Comparison of ENCODE assay signal across 24 cellular contexts in the genomic region with DNA sequence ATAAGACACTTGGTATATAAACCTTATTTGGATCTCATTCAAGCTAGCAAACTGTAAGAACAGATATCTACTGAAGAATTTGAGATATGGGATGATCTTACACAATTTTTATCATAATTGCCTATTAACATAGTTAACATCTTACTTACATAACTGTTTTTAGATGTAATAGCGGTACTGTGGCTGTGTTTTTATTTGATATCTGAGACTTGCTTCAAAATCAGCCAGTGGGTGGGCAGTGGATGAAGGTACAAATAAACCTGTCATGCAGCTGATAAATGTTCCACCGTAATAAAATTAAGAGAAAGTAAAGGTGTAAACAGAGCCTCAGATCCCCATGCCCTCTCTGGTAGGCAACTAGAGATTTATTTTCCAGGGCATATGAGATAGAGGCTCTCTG. TPM values are rescaled to one million over a fixed set of nuclear protein-coding genes. Genes with fewer than 3 reads are reported as not detected.
DNase-seq lines count a peak whose midpoint lies in the region; ATAC-seq and TF ChIP-seq lines count a peak whose summit lies in the region.
"Had no signal": no experiment of that assay in that cellular context is flagged by ENCODE, and none has a peak within 500 bp of the region (broad histone marks: within the 10 kb centered on the region; RNA-seq: fewer than 3 reads in every experiment).

No MANE protein-coding gene starts in this region.

- H3K4me3 ChIP-seq in HUES64 (ENCODE audit: low read length) (no peak overlapping the region), coronary artery (no peak overlapping the region)
- H3K4me3 ChIP-seq: HAP-1, K562 had no signal

- H3K4me1 Mint-ChIP-seq in natural killer cell treated with Interleukin-12 subunit alpha and Interleukin-12 subunit beta and Interleukin-15 and Interleukin-18, amount 100 ng/mL, for 72 hours (ENCODE audit: low read depth in 2 of 2) = peaks cover 4 to 7% of the 10 kb centered on the region in 2 donors
- peaks cover 8% of the 10 kb centered on the region for H3K4me1 Mint-ChIP-seq in activated CD8-positive, alpha-beta T cell treated with anti-CD3 and anti-CD28 coated beads, Interleukin-2, amount 10 ng/mL, durations not matched to agents 7 days and 5 days (ENCODE audit: low read depth)
- H3K4me1 Mint-ChIP-seq in stimulated activated effector memory CD8-positive, alpha-beta T cell treated with anti-CD3 and anti-CD28 coated beads, Interleukin-12 subunit alpha, Interleukin-12 subunit beta, amount 100 ng/mL, for 72 hours = peaks cover 7% of the 10 kb centered on the region

- H3K27me3 Mint-ChIP-seq in natural killer cell treated with Interleukin-12 subunit alpha and Interleukin-12 subunit beta and Interleukin-15 and Interleukin-18, amount 100 ng/mL, for 72 hours = no peaks in the 10 kb centered on the region
- no peaks in the 10 kb centered on the region for H3K27me3 Mint-ChIP-seq in activated CD8-positive, alpha-beta T cell treated with anti-CD3 and anti-CD28 coated beads, Interleukin-2, amount 10 ng/mL, durations not matched to agents 7 days and 5 days (ENCODE audit: low read depth)
- H3K27me3 Mint-ChIP-seq: CD4-positive, alpha-beta memory T cell had no signal

- no peaks in the 10 kb centered on the region for H3K9me3 ChIP-seq in HUES64 (ENCODE audit: insufficient read depth, low read depth, low read length)
- H3K9me3 ChIP-seq: HAP-1 had no signal

- no peaks in the 10 kb centered on the region for H3K27me3 ChIP-seq in HUES64 (ENCODE audit: insufficient read depth, low read length)

- ATAC-seq in natural killer cell treated with Interleukin-12 subunit alpha and Interleukin-12 subunit beta and Interleukin-15 and Interleukin-18, amount 100 ng/mL, for 72 hours = no peak
- no peak for ATAC-seq in activated CD8-positive, alpha-beta T cell treated with anti-CD3 and anti-CD28 coated beads, Interleukin-2, amount 10 ng/mL, durations not matched to agents 7 days and 5 days
- no peak for ATAC-seq in GM19324 (IDR thresholded peaks at IDR 0.05; ENCODE audit: low FRiP score, unreplicated experiment)
- ATAC-seq in stimulated activated effector memory CD8-positive, alpha-beta T cell treated with anti-CD3 and anti-CD28 coated beads, Interleukin-12 subunit alpha, Interleukin-12 subunit beta, amount 100 ng/mL, for 72 hours = no peak
- ATAC-seq: K562, Panc1 had no signal

- H3K27ac Mint-ChIP-seq in natural killer cell treated with Interleukin-12 subunit alpha and Interleukin-12 subunit beta and Interleukin-15 and Interleukin-18, amount 100 ng/mL, for 72 hours = no peak overlapping the region
- no peak overlapping the region for H3K27ac Mint-ChIP-seq in activated CD8-positive, alpha-beta T cell treated with anti-CD3 and anti-CD28 coated beads, Interleukin-2, amount 10 ng/mL, durations not matched to agents 7 days and 5 days
- no peak overlapping the region for H3K27ac Mint-ChIP-seq in stimulated activated effector memory CD8-positive, alpha-beta T cell treated with anti-CD3 and anti-CD28 coated beads, Interleukin-12 subunit alpha, Interleukin-12 subunit beta, amount 100 ng/mL, for 72 hours
- H3K27ac Mint-ChIP-seq: CD4-positive, alpha-beta memory T cell had no signal

- no peak overlapping the region for H3K9ac ChIP-seq in HUES64 (ENCODE audit: low read depth, low read length)

- H3K36me3 ChIP-seq in HUES64 (ENCODE audit: insufficient read depth, low read length) = 0 out of 2 replicates have a peak, but pooled peaks cover 4% of the 10 kb centered on the region

- no peak for TF ChIP-seq CTCF in coronary artery (IDR thresholded peaks at IDR 0.05)

- H3K36me3 Mint-ChIP-seq in natural killer cell treated with Interleukin-12 subunit alpha and Interleukin-12 subunit beta and Interleukin-15 and Interleukin-18, amount 100 ng/mL, for 72 hours = no peaks in the 10 kb centered on the region
- peaks cover 41% of the 10 kb centered on the region for H3K36me3 Mint-ChIP-seq in activated CD8-positive, alpha-beta T cell treated with anti-CD3 and anti-CD28 coated beads, Interleukin-2, amount 10 ng/mL, durations not matched to agents 7 days and 5 days (ENCODE audit: low read depth)
- H3K36me3 Mint-ChIP-seq in stimulated activated effector memory CD8-positive, alpha-beta T cell treated with anti-CD3 and anti-CD28 coated beads, Interleukin-12 subunit alpha, Interleukin-12 subunit beta, amount 100 ng/mL, for 72 hours = peaks cover 5% of the 10 kb centered on the region
- H3K36me3 Mint-ChIP-seq: CD4-positive, alpha-beta memory T cell had no signal

- DNase-seq in amniotic epithelial cell (ENCODE audit: low read depth) = peak; percentile 41
- DNase-seq in natural killer cell treated with Interleukin-12 subunit alpha and Interleukin-12 subunit beta and Interleukin-15 and Interleukin-18, amount 100 ng/mL, for 72 hours (ENCODE audit: low spot score) = no peak
- DNase-seq in activated CD8-positive, alpha-beta T cell treated with anti-CD3 and anti-CD28 coated beads, Interleukin-2, amount 10 ng/mL, durations not matched to agents 7 days and 5 days = no peak
- DNase-seq in coronary artery (ENCODE audit: low spot score) = no peak
- DNase-seq in stimulated activated effector memory CD8-positive, alpha-beta T cell treated with anti-CD3 and anti-CD28 coated beads, Interleukin-12 subunit alpha, Interleukin-12 subunit beta, amount 100 ng/mL, for 72 hours (ENCODE audit: low spot score in 2 of 2) = no peak
- DNase-seq: C1 segment of cervical spinal cord; CD4-positive, alpha-beta memory T cell; COR-L47; DMS53; GOT3; MV-4-11; NCI-H1105; NCI-H2029; NCI-H446; NCI-H524 treated with DMSO at 0.1 percent for 48 hours; NCI-H82; SHP77 had no signal

- WGBS in HUES64 = 96% methylated on average over 2 of the region's 2 CpGs

- H3K4me1 ChIP-seq in HUES64 (ENCODE audit: insufficient read depth, low read length) = peaks cover 37% of the 10 kb centered on the region
- H3K4me1 ChIP-seq: HAP-1 had no signal

- peak overlapping the region; percentile 3 for H3K4me3 Mint-ChIP-seq in natural killer cell treated with Interleukin-12 subunit alpha and Interleukin-12 subunit beta and Interleukin-15 and Interleukin-18, amount 100 ng/mL, for 72 hours
- no peak overlapping the region for H3K4me3 Mint-ChIP-seq in activated CD8-positive, alpha-beta T cell treated with anti-CD3 and anti-CD28 coated beads, Interleukin-2, amount 10 ng/mL, durations not matched to agents 7 days and 5 days
- no peak overlapping the region for H3K4me3 Mint-ChIP-seq in stimulated activated effector memory CD8-positive, alpha-beta T cell treated with anti-CD3 and anti-CD28 coated beads, Interleukin-12 subunit alpha, Interleukin-12 subunit beta, amount 100 ng/mL, for 72 hours
- H3K4me3 Mint-ChIP-seq: CD4-positive, alpha-beta memory T cell had no signal

- H3K27ac ChIP-seq in HUES64 (ENCODE audit: low read depth, low read length) (peak overlapping the region; percentile 36; the same call in 1 of the 2 replicates), coronary artery (no peak overlapping the region)
- H3K27ac ChIP-seq: RWPE1 had no signal

- H3K9me3 Mint-ChIP-seq in natural killer cell treated with Interleukin-12 subunit alpha and Interleukin-12 subunit beta and Interleukin-15 and Interleukin-18, amount 100 ng/mL, for 72 hours = no peaks in the 10 kb centered on the region
- H3K9me3 Mint-ChIP-seq in activated CD8-positive, alpha-beta T cell treated with anti-CD3 and anti-CD28 coated beads, Interleukin-2, amount 10 ng/mL, durations not matched to agents 7 days and 5 days (ENCODE audit: insufficient read depth) = no peaks in the 10 kb centered on the region
- no peaks in the 10 kb centered on the region for H3K9me3 Mint-ChIP-seq in stimulated activated effector memory CD8-positive, alpha-beta T cell treated with anti-CD3 and anti-CD28 coated beads, Interleukin-12 subunit alpha, Interleukin-12 subunit beta, amount 100 ng/mL, for 72 hours
- H3K9me3 Mint-ChIP-seq: CD4-positive, alpha-beta memory T cell had no signal

- POLR2A ChIA-PET in activated CD8-positive, alpha-beta T cell treated with anti-CD3 and anti-CD28 coated beads, Interleukin-2, amount 10 ng/mL, durations not matched to agents 7 days and 5 days (lab: Charles Lee) = no interaction called here

- CTCF ChIA-PET in activated CD8-positive, alpha-beta T cell treated with anti-CD3 and anti-CD28 coated beads, Interleukin-2, amount 10 ng/mL, durations not matched to agents 7 days and 5 days (lab: Charles Lee) = no interaction called here

RNA-seq across cellular contexts. Expression of a gene that starts 28.4 kb away (rescaled TPM):
- 0.15 TPM for polyA plus RNA-seq in HUES64 (2013, experiment 1 of 2)
- 0.44 TPM for polyA plus RNA-seq in HUES64 (2013, experiment 2 of 2)
- under 1 TPM; 0.17 to 0.74 TPM for total RNA-seq in natural killer cell treated with Interleukin-12 subunit alpha and Interleukin-12 subunit beta and Interleukin-15 and Interleukin-18, amount 100 ng/mL, for 72 hours
- 1 to 10 TPM; 7.0 to 7.2 TPM for total RNA-seq in activated CD8-positive, alpha-beta T cell treated with anti-CD3 and anti-CD28 coated beads, Interleukin-2, amount 10 ng/mL, durations not matched to agents 7 days and 5 days
- total RNA-seq: G401, K562 had no signal
- polyA plus RNA-seq: K562 had no signal

Comparison
In these comparisons a context has a peak if more than half of its experiments do, and no peak if none do; other contexts are left out.
1. RNA of a gene that starts 28.4 kb away (total RNA-seq): 7.0 to 7.2 TPM in activated CD8-positive, alpha-beta T cell treated with anti-CD3 and anti-CD28 coated beads, Interleukin-2, amount 10 ng/mL, durations not matched to agents 7 days and 5 days; 0.17 to 0.74 TPM in natural killer cell treated with Interleukin-12 subunit alpha and Interleukin-12 subunit beta and Interleukin-15 and Interleukin-18, amount 100 ng/mL, for 72 hours; every median in the first group is over 4 times any median in the second.